Comparison of ENCODE assay signal across 6 cellular contexts in genomic region chr22:37806409-37807338, GRCh38. TPM values are rescaled to one million over a fixed set of nuclear protein-coding genes. Genes with fewer than 3 reads are reported as not detected.
DNase-seq lines count a peak whose midpoint lies in the region; ATAC-seq lines count a peak whose summit lies in the region.

No MANE protein-coding gene starts in this region.

- peaks cover 28% of the 10 kb centered on the region for H3K4me1 Mint-ChIP-seq in activated naive CD8-positive, alpha-beta T cell treated with anti-CD3 and anti-CD28 coated beads, Interleukin-2, amount 10 ng/mL, durations not matched to agents 7 days and 5 days

- H3K36me3 Mint-ChIP-seq in activated naive CD8-positive, alpha-beta T cell treated with anti-CD3 and anti-CD28 coated beads, Interleukin-2, amount 10 ng/mL, durations not matched to agents 7 days and 5 days: no peaks in the 10 kb centered on the region

- POLR2A ChIA-PET in activated naive CD8-positive, alpha-beta T cell treated with anti-CD3 and anti-CD28 coated beads, Interleukin-2, amount 10 ng/mL, durations not matched to agents 7 days and 5 days (lab: Charles Lee): interaction anchor here (0.7 to 2.5 kb wide), 9 partner anchors 18 to 638 kb away, joined by 3 to 9 read pairs (median 4); partner anchors contain the start of genes ANKRD54, GGA1, MICALL1 and PDXP

- H3K9me3 ChIP-seq in mucosa of rectum (ENCODE audit: control insufficient read depth in 2 of 2, low read length in 2 of 2): no peaks in the 10 kb centered on the region

- peak overlapping the region; percentile 75 for H3K4me3 Mint-ChIP-seq in activated naive CD8-positive, alpha-beta T cell treated with anti-CD3 and anti-CD28 coated beads, Interleukin-2, amount 10 ng/mL, durations not matched to agents 7 days and 5 days

- H3K4me3 ChIP-seq in mucosa of rectum (ENCODE audit: low read length in 2 of 2): peak overlapping the region; percentile 80 to 85

- peaks cover 23 to 27% of the 10 kb centered on the region in 2 donors for H3K4me1 ChIP-seq in mucosa of rectum (ENCODE audit: control insufficient read depth in 2 of 2, insufficient read depth in 2 of 2, low read length in 2 of 2)

- H3K9ac ChIP-seq in mucosa of rectum (ENCODE audit: low read depth in 1 of 2, low read length in 2 of 2): peak overlapping the region; percentile 87 to 90

- DNase-seq in DMS53 (lab: John Stamatoyannopoulos, UW) (peak; percentile 38), DMS53 treated with DMSO at 0.1 percent for 48 hours (lab: John Stamatoyannopoulos, UW; ENCODE audit: unreplicated experiment) (no peak), DMS153 (lab: John Stamatoyannopoulos, UW) (no peak), midbrain (lab: John Stamatoyannopoulos, UW) (no peak)
- DNase-seq in activated naive CD8-positive, alpha-beta T cell treated with anti-CD3 and anti-CD28 coated beads, Interleukin-2, amount 10 ng/mL, durations not matched to agents 7 days and 5 days: no peak

- no peaks in the 10 kb centered on the region for H3K9me3 Mint-ChIP-seq in activated naive CD8-positive, alpha-beta T cell treated with anti-CD3 and anti-CD28 coated beads, Interleukin-2, amount 10 ng/mL, durations not matched to agents 7 days and 5 days

- H3K36me3 ChIP-seq in mucosa of rectum (ENCODE audit: control insufficient read depth in 2 of 2, insufficient read depth in 2 of 2, low read length in 2 of 2): no peaks in the 10 kb centered on the region

- H3K27me3 Mint-ChIP-seq in activated naive CD8-positive, alpha-beta T cell treated with anti-CD3 and anti-CD28 coated beads, Interleukin-2, amount 10 ng/mL, durations not matched to agents 7 days and 5 days: peaks cover 53% of the 10 kb centered on the region

- no peak overlapping the region for H3K27ac Mint-ChIP-seq in activated naive CD8-positive, alpha-beta T cell treated with anti-CD3 and anti-CD28 coated beads, Interleukin-2, amount 10 ng/mL, durations not matched to agents 7 days and 5 days

- H3K27ac ChIP-seq in mucosa of rectum (ENCODE audit: low read depth in 2 of 2, low read length in 2 of 2): peak overlapping the region; percentile 94 to 96

- no peak for ATAC-seq in activated naive CD8-positive, alpha-beta T cell treated with anti-CD3 and anti-CD28 coated beads, Interleukin-2, amount 10 ng/mL, durations not matched to agents 7 days and 5 days (ENCODE audit: low read depth)

- no peaks in the 10 kb centered on the region for H3K27me3 ChIP-seq in mucosa of rectum (ENCODE audit: control insufficient read depth in 2 of 2, insufficient read depth in 2 of 2, low read length in 2 of 2)

RNA-seq across cellular contexts. Expression of gene GCAT, which starts 1.1 kb away (rescaled TPM):
- total RNA-seq in activated naive CD8-positive, alpha-beta T cell treated with anti-CD3 and anti-CD28 coated beads, Interleukin-2, amount 10 ng/mL, durations not matched to agents 7 days and 5 days: 10 to 100 TPM in 1 of 2 experiments, 1 to 10 TPM in 1; 9.8 to 10.1 TPM

RNA-seq across cellular contexts. Expression of gene GALR3, which starts 16.5 kb away (rescaled TPM):
- not detected for total RNA-seq in activated naive CD8-positive, alpha-beta T cell treated with anti-CD3 and anti-CD28 coated beads, Interleukin-2, amount 10 ng/mL, durations not matched to agents 7 days and 5 days

RNA-seq across cellular contexts. Expression of gene ANKRD54, which starts 37.5 kb away (rescaled TPM):
- 10 to 100 TPM; 22.2 to 23.3 TPM for total RNA-seq in activated naive CD8-positive, alpha-beta T cell treated with anti-CD3 and anti-CD28 coated beads, Interleukin-2, amount 10 ng/mL, durations not matched to agents 7 days and 5 days

RNA-seq across cellular contexts. Expression of gene EIF3L, which starts 42.5 kb away (rescaled TPM):
- total RNA-seq in activated naive CD8-positive, alpha-beta T cell treated with anti-CD3 and anti-CD28 coated beads, Interleukin-2, amount 10 ng/mL, durations not matched to agents 7 days and 5 days: 100 to 1,000 TPM; 328 to 368 TPM
